Comparison of ENCODE assay signal across 9 cellular contexts in the genomic region with DNA sequence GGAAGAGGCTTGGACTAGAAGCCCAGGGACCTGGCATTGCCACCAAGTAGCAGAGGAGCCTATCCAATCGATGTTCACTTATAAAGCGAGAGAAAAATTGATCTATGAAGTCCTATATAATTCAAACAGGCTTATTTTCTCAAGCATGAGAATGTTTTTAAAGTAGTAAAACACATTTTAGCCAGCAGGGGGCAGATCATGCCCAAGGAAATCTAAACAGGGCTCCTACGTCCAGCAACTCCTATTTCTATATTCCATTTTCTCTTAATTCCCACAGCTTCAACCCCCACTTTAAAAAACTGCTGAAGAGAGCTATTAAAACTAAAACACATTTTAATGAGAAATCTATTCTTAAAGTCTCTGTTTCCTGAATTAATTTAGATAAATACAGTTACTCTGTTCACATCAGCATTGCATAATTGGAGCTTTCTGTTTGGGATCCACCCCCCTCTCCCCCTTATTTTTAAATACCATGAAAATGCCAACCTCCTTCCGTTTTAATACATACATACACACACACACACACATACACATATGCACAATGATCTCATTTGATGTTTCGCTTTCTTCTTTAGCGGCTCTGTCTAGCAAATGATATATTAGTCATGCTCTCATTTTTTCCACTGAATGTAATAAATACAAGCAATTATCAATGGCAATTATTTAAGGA.
DNase-seq lines count a peak whose midpoint lies in the region; ATAC-seq, FAIRE-seq and TF ChIP-seq lines count a peak whose summit lies in the region.
"Had no signal": no experiment of that assay in that cellular context is flagged by ENCODE, and none has a peak within 500 bp of the region (broad histone marks: within the 10 kb centered on the region; RNA-seq: fewer than 3 reads in every experiment).

No MANE protein-coding gene starts in this region.

- H3K27me3 ChIP-seq in HL-60 (ENCODE audit: insufficient read depth, poor library complexity, severe bottlenecking) = no peaks in the 10 kb centered on the region
- H3K27me3 ChIP-seq in K562 (ENCODE audit: control insufficient read depth in 2 of 2, insufficient read depth in 2 of 2, low read length in 2 of 2) = peaks cover 0 to 12% of the 10 kb centered on the region in 2 experiments; a peak in 2 of 5 replicates

- no peak for TF ChIP-seq EP300 in K562 (IDR thresholded peaks at IDR 0.05; ENCODE audit: low read length)

- H3K4me2 ChIP-seq in K562 (ENCODE audit: insufficient read depth, low read length) = no peak overlapping the region

- H3K27ac ChIP-seq in HL-60 (replicated peaks) (no peak overlapping the region), K562 (ENCODE audit: extremely low read depth, low read depth, low read length) (no peak overlapping the region), kidney (ENCODE audit: low read depth in 2 of 2, low read length in 2 of 2) (no peak overlapping the region)

- peak; percentile 24 for DNase-seq in stimulated activated CD4-positive, alpha-beta T cell treated with anti-CD3 and anti-CD28 coated beads, Interleukin-4, amount 100 ng/mL, for 24 hours
- DNase-seq in stimulated activated CD4-positive, alpha-beta T cell treated with anti-CD3 and anti-CD28 coated beads, Interleukin-4, amount 100 ng/mL, for 1 hour = no peak
- DNase-seq in HL-60 (ENCODE audit: low read depth in 1 of 2, low spot score in 1 of 2) (peak; percentile 21 to 49), NCI-H69 (lab: John Stamatoyannopoulos, UW) (peak; percentile 65), K562 (ENCODE audit: extremely low read depth in 1 of 4, low spot score in 3 of 4) (peak; percentile 55 to 66 (median 64)), kidney (no peak), superior temporal gyrus (ENCODE audit: extremely low spot score) (peak; percentile 94), UCSD-AML1 (lab: John Stamatoyannopoulos, UW; ENCODE audit: unreplicated experiment) (no peak)
- DNase-seq: stimulated activated naive B cell treated with anti-CD40 and anti-IgM and Interleukin-4, amounts not matched to agents 10 μg/mL and 1 μg/mL and 100 μg/mL, for 72 hours had no signal

- no peaks in the 10 kb centered on the region for H4K20me1 ChIP-seq in K562 (replicated peaks; ENCODE audit: control insufficient read depth, insufficient read depth, low read length)

- 17% methylated on average over 6 of the region's 6 CpGs for WGBS in K562 (ENCODE audit: insufficient coverage, low coverage, missing lambda C conversion rate)

- H3K4me3 ChIP-seq in HL-60 (replicated peaks; ENCODE audit: insufficient read depth, low read length) (no peak overlapping the region), K562 (no peak overlapping the region), kidney (ENCODE audit: low read length in 2 of 2) (no peak overlapping the region)

- no peak overlapping the region for H2AFZ ChIP-seq in K562 (ENCODE audit: low read depth, low read length)

- no peak overlapping the region for H3K9ac ChIP-seq in K562 (ENCODE audit: insufficient read depth in 1 of 2, low read depth in 2 of 2, low read length in 2 of 2)
- no peak overlapping the region for H3K9ac ChIP-seq in kidney (ENCODE audit: low read length in 2 of 2)

- CTCF ChIA-PET in K562 (lab: Yijun Ruan, JAX; ENCODE audit: low intra/inter-chr PET ratio) = interaction anchor here (0.6 to 2.5 kb wide), 3 partner anchors 12 to 412 kb away, joined by 6 to 45 read pairs (median 11); no protein-coding TSS in a partner anchor

- peak; percentile 82 for FAIRE-seq in K562 (lab: Jason Lieb, UNC)
- peak; percentile 8 for FAIRE-seq in kidney (lab: Jason Lieb, UNC)

- no TSS peak for BruUV-seq in K562 (replicated peaks; lab: Mats Ljungman, UMichigan)

- TF ChIP-seq RAD21 in K562 (CRISPR knock-in tag; conservative IDR thresholded peaks at IDR 0.05 in 1 of 2, IDR thresholded peaks at IDR 0.05 in 1 of 2) = peak; percentile 74 to 82

- TF ChIP-seq CTCF in HL-60 (IDR thresholded peaks at IDR 0.05; ENCODE audit: insufficient read depth, low read length) = no peak
- peak; percentile 54 to 80 (median 62); a peak in 5 of 6 replicates for TF ChIP-seq CTCF in K562 (IDR thresholded peaks at IDR 0.05 in 2 of 3, conservative IDR thresholded peaks at IDR 0.05 in 1 of 3; ENCODE audit: insufficient read depth in 2 of 3, low read depth in 1 of 3, low read length in 3 of 3)
- TF ChIP-seq CTCF in kidney (IDR thresholded peaks at IDR 0.05; ENCODE audit: borderline replicate concordance, extremely low read depth, insufficient read depth) = peak; percentile 66

- TF ChIP-seq POLR2A in K562 (conservative IDR thresholded peaks at IDR 0.05) = no peak

- no peaks in the 10 kb centered on the region for H3K9me1 ChIP-seq in K562 (ENCODE audit: control insufficient read depth, insufficient read depth, low read length)

- peak; percentile 75 for ATAC-seq in K562

- H3K4me1 ChIP-seq in K562 (replicated peaks in 1 of 2; ENCODE audit: control insufficient read depth in 2 of 2, insufficient read depth in 2 of 2, low read length in 2 of 2) = no peaks in the 10 kb centered on the region
- H3K4me1 ChIP-seq in kidney (ENCODE audit: control insufficient read depth in 1 of 2, insufficient read depth in 1 of 2, low read depth in 1 of 2, low read length in 2 of 2) = no peaks in the 10 kb centered on the region

- POLR2A ChIA-PET in K562 (lab: Yijun Ruan, JAX) = no interaction called here

- H3K36me3 ChIP-seq in K562 (ENCODE audit: control insufficient read depth, insufficient read depth, low read length) (no peaks in the 10 kb centered on the region), kidney (ENCODE audit: control insufficient read depth in 1 of 2, insufficient read depth in 2 of 2, low read length in 2 of 2) (no peaks in the 10 kb centered on the region)

- H3K9me3 ChIP-seq in K562 (replicated peaks; ENCODE audit: control insufficient read depth, insufficient read depth, low read depth, low read length) (no peaks in the 10 kb centered on the region), kidney (ENCODE audit: control insufficient read depth in 1 of 2, low read length in 2 of 2) (no peaks in the 10 kb centered on the region)

- intact Hi-C loops in K562 (cut with micrococcal nuclease) = loop anchor here (1.0 to 5.0 kb wide), 3 partner anchors 341 to 412 kb away; no protein-coding TSS in a partner anchor
- intact Hi-C loops in kidney (cut with DNase I) = no loop called here

- H3K79me2 ChIP-seq in K562 (ENCODE audit: control insufficient read depth, insufficient read depth, low read length) = no peaks in the 10 kb centered on the region

- in situ Hi-C loops in K562 (cut with MboI) = loop anchor here (25.0 kb wide), 1 partner anchor 1521 kb away; no protein-coding TSS in a partner anchor

TF ChIP-seq in K562, 482 proteins besides CTCF, POLR2A, EP300 and RAD21:
- TF ChIP-seq PRMT5 (CRISPR knock-in tag; IDR thresholded peaks at IDR 0.05) = no peak
- TF ChIP-seq, protein P1, sequence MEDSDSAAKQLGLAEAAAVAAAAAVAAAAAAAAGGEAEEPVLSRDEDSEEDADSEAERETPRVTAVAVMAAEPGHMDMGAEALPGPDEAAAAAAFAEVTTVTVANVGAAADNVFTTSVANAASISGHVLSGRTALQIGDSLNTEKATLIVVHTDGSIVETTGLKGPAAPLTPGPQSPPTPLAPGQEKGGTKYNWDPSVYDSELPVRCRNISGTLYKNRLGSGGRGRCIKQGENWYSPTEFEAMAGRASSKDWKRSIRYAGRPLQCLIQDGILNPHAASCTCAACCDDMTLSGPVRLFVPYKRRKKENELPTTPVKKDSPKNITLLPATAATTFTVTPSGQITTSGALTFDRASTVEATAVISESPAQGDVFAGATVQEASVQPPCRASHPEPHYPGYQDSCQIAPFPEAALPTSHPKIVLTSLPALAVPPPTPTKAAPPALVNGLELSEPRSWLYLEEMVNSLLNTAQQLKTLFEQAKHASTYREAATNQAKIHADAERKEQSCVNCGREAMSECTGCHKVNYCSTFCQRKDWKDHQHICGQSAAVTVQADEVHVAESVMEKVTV (CRISPR knock-in tag; IDR thresholded peaks at IDR 0.05) = 0 out of 2 replicates have a peak, but pooled peaks have one; percentile 46
- TF ChIP-seq SMC3 (conservative IDR thresholded peaks at IDR 0.05; ENCODE audit: insufficient read depth, low read depth, low read length) = peak; percentile 33; the same call in 1 of the 2 replicates

Comparison
In these comparisons a context has a peak if more than half of its experiments do, and no peak if none do; other contexts are left out.
1. DNase-seq: peak in stimulated activated CD4-positive, alpha-beta T cell treated with anti-CD3 and anti-CD28 coated beads, Interleukin-4, amount 100 ng/mL, for 24 hours (single experiment), HL-60 (2 of 2), NCI-H69 (single experiment), K562 (4 of 4) and superior temporal gyrus (single experiment); none in stimulated activated CD4-positive, alpha-beta T cell treated with anti-CD3 and anti-CD28 coated beads, Interleukin-4, amount 100 ng/mL, for 1 hour (single experiment), kidney (single experiment) and UCSD-AML1 (single experiment).